Comparison of ENCODE assay signal across 22 cellular contexts in the genomic region with DNA sequence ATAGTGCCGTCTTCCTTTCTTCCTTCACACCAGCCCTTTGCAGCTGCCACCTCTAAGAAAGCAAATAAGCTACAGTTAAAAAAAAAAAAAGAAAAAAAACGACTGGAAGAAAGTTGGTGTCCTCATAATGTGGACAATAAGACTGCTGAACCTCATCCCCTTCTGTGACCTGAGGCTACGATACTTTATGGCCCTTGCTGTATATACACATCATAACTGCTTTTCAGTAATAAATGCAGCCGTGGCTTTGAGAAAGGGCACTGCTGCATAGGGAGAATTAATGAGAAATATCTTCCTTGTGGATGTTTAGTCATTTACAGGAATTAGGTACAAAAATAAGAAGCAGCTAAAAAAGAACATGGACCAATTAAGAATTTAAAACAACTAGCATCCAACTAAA.
"Had no signal": no experiment of that assay in that cellular context is flagged by ENCODE, and none has a peak within 500 bp of the region (broad histone marks: within the 10 kb centered on the region; RNA-seq: fewer than 3 reads in every experiment).

No MANE protein-coding gene starts in this region.

- DNase-seq: activated CD4-positive, alpha-beta memory T cell treated with anti-CD3 and anti-CD28 coated beads, Interleukin-2, amount 10 ng/mL, durations not matched to agents 7 days and 5 days; activated CD4-positive, alpha-beta T cell treated with anti-CD3 and anti-CD28 coated beads for 36 hours; activated CD8-positive, alpha-beta memory T cell treated with anti-CD3 and anti-CD28 coated beads, Interleukin-2, amount 10 ng/mL, durations not matched to agents 7 days and 5 days; dermis blood vessel endothelial cell; foreskin fibroblast; glutamatergic neuron; hypothalamus; left lung; nephron progenitor cell; ovary; stimulated activated CD4-positive, alpha-beta T cell treated with anti-CD3 and anti-CD28 coated beads, Interleukin-4, amount 100 ng/mL, for 24 hours; testis; upper lobe of left lung had no signal

- H3K9me3 ChIP-seq: left lung, ovary, testis, upper lobe of left lung had no signal

- H3K27me3 ChIP-seq: left lung, ovary, testis, upper lobe of left lung had no signal

- H3K4me3 ChIP-seq: left lung, ovary, smooth muscle cell, testis, upper lobe of left lung had no signal

- H3K27ac ChIP-seq: epithelial cell of prostate, left lung, ovary, testis had no signal

- H3K9me3 Mint-ChIP-seq: activated CD4-positive, alpha-beta memory T cell treated with anti-CD3 and anti-CD28 coated beads, Interleukin-2, amount 10 ng/mL, durations not matched to agents 7 days and 5 days; mesothelial cell of epicardium; nephron progenitor cell; stimulated activated memory B cell treated with anti-CD40 and anti-IgM and Interleukin-4, amounts not matched to agents 10 μg/mL and 1 μg/mL and 100 μg/mL, for 72 hours; T-helper 2 cell treated with Interferon-gamma antibody and Interleukin-4, amounts not matched to agents 5 μg/mL and 100 μg/mL, for 36 hours had no signal

- H3K4me2 ChIP-seq: smooth muscle cell had no signal

- H3K36me3 ChIP-seq: left lung, ovary, upper lobe of left lung had no signal

- H3K4me3 Mint-ChIP-seq: activated CD4-positive, alpha-beta memory T cell treated with anti-CD3 and anti-CD28 coated beads, Interleukin-2, amount 10 ng/mL, durations not matched to agents 7 days and 5 days; activated CD4-positive, alpha-beta T cell treated with anti-CD3 and anti-CD28 coated beads for 36 hours; activated CD8-positive, alpha-beta memory T cell treated with anti-CD3 and anti-CD28 coated beads, Interleukin-2, amount 10 ng/mL, durations not matched to agents 7 days and 5 days; activated naive CD8-positive, alpha-beta T cell; mesothelial cell of epicardium; nephron progenitor cell; stimulated activated memory B cell treated with anti-CD40 and anti-IgM and Interleukin-4, amounts not matched to agents 10 μg/mL and 1 μg/mL and 100 μg/mL, for 72 hours; T-helper 2 cell treated with Interferon-gamma antibody and Interleukin-4, amounts not matched to agents 5 μg/mL and 100 μg/mL, for 36 hours; WTC11 had no signal

- ATAC-seq: activated CD4-positive, alpha-beta T cell treated with anti-CD3 and anti-CD28 coated beads for 36 hours; activated CD8-positive, alpha-beta memory T cell treated with anti-CD3 and anti-CD28 coated beads, Interleukin-2, amount 10 ng/mL, durations not matched to agents 7 days and 5 days; left lung; sciatic nerve; stimulated activated memory B cell treated with anti-CD40 and anti-IgM and Interleukin-4, amounts not matched to agents 10 μg/mL and 1 μg/mL and 100 μg/mL, for 72 hours; WTC11 had no signal

- H3K36me3 Mint-ChIP-seq: activated CD8-positive, alpha-beta memory T cell treated with anti-CD3 and anti-CD28 coated beads, Interleukin-2, amount 10 ng/mL, durations not matched to agents 7 days and 5 days; activated naive CD8-positive, alpha-beta T cell; mesothelial cell of epicardium; stimulated activated memory B cell treated with anti-CD40 and anti-IgM and Interleukin-4, amounts not matched to agents 10 μg/mL and 1 μg/mL and 100 μg/mL, for 72 hours; WTC11 had no signal

- H3K27ac Mint-ChIP-seq: activated CD4-positive, alpha-beta memory T cell treated with anti-CD3 and anti-CD28 coated beads, Interleukin-2, amount 10 ng/mL, durations not matched to agents 7 days and 5 days; activated CD4-positive, alpha-beta T cell treated with anti-CD3 and anti-CD28 coated beads for 36 hours; activated CD8-positive, alpha-beta memory T cell treated with anti-CD3 and anti-CD28 coated beads, Interleukin-2, amount 10 ng/mL, durations not matched to agents 7 days and 5 days; activated naive CD8-positive, alpha-beta T cell; mesothelial cell of epicardium; nephron progenitor cell; stimulated activated memory B cell treated with anti-CD40 and anti-IgM and Interleukin-4, amounts not matched to agents 10 μg/mL and 1 μg/mL and 100 μg/mL, for 72 hours; T-helper 2 cell treated with Interferon-gamma antibody and Interleukin-4, amounts not matched to agents 5 μg/mL and 100 μg/mL, for 36 hours; WTC11 had no signal

- H3K4me1 Mint-ChIP-seq: activated CD4-positive, alpha-beta memory T cell treated with anti-CD3 and anti-CD28 coated beads, Interleukin-2, amount 10 ng/mL, durations not matched to agents 7 days and 5 days; activated CD4-positive, alpha-beta T cell treated with anti-CD3 and anti-CD28 coated beads for 36 hours; activated CD8-positive, alpha-beta memory T cell treated with anti-CD3 and anti-CD28 coated beads, Interleukin-2, amount 10 ng/mL, durations not matched to agents 7 days and 5 days; stimulated activated memory B cell treated with anti-CD40 and anti-IgM and Interleukin-4, amounts not matched to agents 10 μg/mL and 1 μg/mL and 100 μg/mL, for 72 hours had no signal

- H3K27me3 Mint-ChIP-seq: activated CD4-positive, alpha-beta memory T cell treated with anti-CD3 and anti-CD28 coated beads, Interleukin-2, amount 10 ng/mL, durations not matched to agents 7 days and 5 days; activated CD4-positive, alpha-beta T cell treated with anti-CD3 and anti-CD28 coated beads for 36 hours; activated CD8-positive, alpha-beta memory T cell treated with anti-CD3 and anti-CD28 coated beads, Interleukin-2, amount 10 ng/mL, durations not matched to agents 7 days and 5 days; activated naive CD8-positive, alpha-beta T cell had no signal

- FAIRE-seq: keratinocyte had no signal
